8 cellular contexts compared by ENCODE assay signal in the genomic region with DNA sequence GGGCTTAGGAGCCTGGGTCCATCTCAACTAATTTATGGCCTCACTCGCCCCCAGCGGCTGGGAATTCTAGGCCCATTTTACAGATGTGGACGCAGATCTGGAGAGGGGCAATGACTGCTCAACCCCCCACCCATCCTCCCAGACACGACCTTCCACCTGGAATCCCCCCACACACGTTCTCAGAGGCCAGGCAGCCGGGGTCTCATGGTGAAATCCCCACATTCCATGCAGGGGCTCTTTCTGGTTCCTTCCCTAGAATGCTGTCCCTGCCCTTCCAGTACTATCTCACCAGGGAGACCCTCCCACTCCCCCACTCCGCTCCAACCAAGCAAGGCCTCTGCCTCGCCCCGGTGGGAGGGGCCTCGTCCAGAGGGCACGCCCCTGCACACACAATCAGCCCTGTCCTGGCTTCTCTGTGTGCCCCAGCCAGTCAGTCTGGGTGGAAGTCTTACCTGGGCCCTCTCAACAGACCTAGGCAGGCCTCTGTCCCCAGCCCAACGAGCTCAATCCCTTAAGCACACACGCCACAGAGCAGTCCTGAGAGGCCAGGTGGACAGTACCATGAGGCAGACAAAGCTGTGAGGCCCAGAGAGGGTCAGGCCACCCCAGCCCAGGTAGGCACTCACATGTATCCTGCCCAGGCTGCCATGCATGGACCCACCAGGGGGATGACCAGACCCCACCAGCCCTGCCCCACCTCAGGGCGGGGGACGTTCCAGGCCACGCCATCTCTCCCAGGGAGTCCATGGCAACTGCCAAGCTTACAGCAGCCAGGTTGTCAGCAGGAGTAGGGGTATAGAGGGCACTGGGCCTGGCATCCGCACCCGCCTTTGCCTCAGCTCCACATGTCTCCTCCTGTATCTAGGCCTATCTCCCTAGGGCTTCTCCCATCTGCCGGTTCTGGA. TPM values are rescaled to one million over a fixed set of nuclear protein-coding genes. Genes with fewer than 3 reads are reported as not detected.
DNase-seq lines count a peak whose midpoint lies in the region; ATAC-seq and TF ChIP-seq lines count a peak whose summit lies in the region.

No MANE protein-coding gene starts in this region.

- peak overlapping the region; percentile 90 to 96 (median 91) for H3K27ac ChIP-seq in gastrocnemius medialis

- H3K36me3 Mint-ChIP-seq in activated B cell treated with CpG ODN at 0.5 μM for 24 hours (ENCODE audit: low read depth), result no peaks in the 10 kb centered on the region

- peak overlapping the region; percentile 82 for H3K4me3 Mint-ChIP-seq in activated B cell treated with CpG ODN at 0.5 μM for 24 hours

- H3K9me3 ChIP-seq in gastrocnemius medialis, result no peaks in the 10 kb centered on the region

- intact Hi-C loops in activated B cell treated with CpG ODN at 0.5 μM for 24 hours (cut with micrococcal nuclease) (loop anchor here (10.0 kb wide), 2 partner anchors 276 to 426 kb away; partner anchors contain the start of gene HSP90AA1), Right ventricle myocardium superior (cut with DNase I) (no loop called here), gastrocnemius medialis (cut with DNase I; ENCODE audit: low total_unique reads) (loop anchor here (2.0 to 10.0 kb wide), 2 partner anchors 192 to 546 kb away; partner anchors contain the start of genes DYNC1H1 and ZNF839), posterior vena cava (cut with DNase I) (loop anchor here in 1 of 2 donors (5.0 to 10.0 kb wide), 2 partner anchors 74 to 146 kb away; partner anchors contain the start of genes CINP and TECPR2)

- no peak for TF ChIP-seq POLR2A in gastrocnemius medialis (IDR thresholded peaks at IDR 0.05)

- ATAC-seq in activated B cell treated with CpG ODN at 0.5 μM for 24 hours (ENCODE audit: low read depth) (no peak), Right ventricle myocardium superior (ENCODE audit: poor library complexity) (peak; percentile 41), gastrocnemius medialis (no peak)

- H3K27me3 Mint-ChIP-seq in activated B cell treated with CpG ODN at 0.5 μM for 24 hours, result peaks cover 3% of the 10 kb centered on the region

- CTCF ChIA-PET in activated B cell treated with CpG ODN at 0.5 μM for 24 hours (lab: Charles Lee), result no interaction called here

- no peak overlapping the region for H3K27ac Mint-ChIP-seq in activated B cell treated with CpG ODN at 0.5 μM for 24 hours

- in situ Hi-C loops in gastrocnemius medialis (cut with MboI; ENCODE audit: low sequenced_read_pairs in 4 of 4), result loop anchor here in 1 of 4 donors (25.0 kb wide), 1 partner anchor 199 kb away; the partner anchor contains the start of genes MOK and ZNF839

- POLR2A ChIA-PET in activated B cell treated with CpG ODN at 0.5 μM for 24 hours (lab: Charles Lee), result interaction anchor here (0.7 to 0.9 kb wide), 2 partner anchors 19 to 823 kb away, joined by 3 read pairs; partner anchors contain the start of gene EIF5

- DNase-seq in NCI-H2227 (lab: John Stamatoyannopoulos, UW; ENCODE audit: unreplicated experiment) (peak; percentile 37), NCI-H2227 treated with DMSO at 0.1 percent for 48 hours (lab: John Stamatoyannopoulos, UW) (no peak), activated B cell treated with CpG ODN at 0.5 μM for 24 hours (no peak), Right ventricle myocardium superior (peak; percentile 69), gastrocnemius medialis (peak in 1 of 2 donors; percentile 43), DMS153 (lab: John Stamatoyannopoulos, UW) (no peak), posterior vena cava (ENCODE audit: low spot score) (no peak), NCI-H2081 (lab: John Stamatoyannopoulos, UW) (no peak)

- H3K9me3 Mint-ChIP-seq in activated B cell treated with CpG ODN at 0.5 μM for 24 hours, result no peaks in the 10 kb centered on the region

- TF ChIP-seq CTCF in activated B cell treated with CpG ODN at 0.5 μM for 24 hours (IDR thresholded peaks at IDR 0.05), result no peak
- no peak for TF ChIP-seq CTCF in gastrocnemius medialis (IDR thresholded peaks at IDR 0.05 in 4 of 5, conservative IDR thresholded peaks at IDR 0.05 in 1 of 5)

- H3K4me1 Mint-ChIP-seq in activated B cell treated with CpG ODN at 0.5 μM for 24 hours, result peaks cover 11% of the 10 kb centered on the region

- H3K36me3 ChIP-seq in gastrocnemius medialis, result no peaks in the 10 kb centered on the region

- H3K27me3 ChIP-seq in gastrocnemius medialis, result no peaks in the 10 kb centered on the region

- H3K4me1 ChIP-seq in gastrocnemius medialis, result peaks cover 8 to 24% of the 10 kb centered on the region in 2 donors

- H3K4me3 ChIP-seq in gastrocnemius medialis, result peak overlapping the region; percentile 62 to 81 (median 68)

RNA-seq across cellular contexts. Expression of gene ANKRD9, which starts 1.3 kb away (rescaled TPM):
- total RNA-seq in activated B cell treated with CpG ODN at 0.5 μM for 24 hours (1.4 and 1.8 TPM in 2 replicates), Right ventricle myocardium superior (159 TPM), gastrocnemius medialis (100 to 1,000 TPM; 155 to 450 (median 216) TPM), posterior vena cava (10 to 100 TPM; 14.0 TPM)

Comparison
In these comparisons a context has a peak if more than half of its experiments do, and no peak if none do; other contexts are left out.
1. DNase-seq: peak in NCI-H2227 (single experiment) and Right ventricle myocardium superior (single experiment); none in NCI-H2227 treated with DMSO at 0.1 percent for 48 hours (single experiment), activated B cell treated with CpG ODN at 0.5 μM for 24 hours (single experiment), DMS153 (single experiment), posterior vena cava (single experiment) and NCI-H2081 (0 of 2).
2. RNA of gene ANKRD9, which starts 1.3 kb away (total RNA-seq): 155 to 450 TPM in gastrocnemius medialis and 159 TPM in Right ventricle myocardium superior (single experiment); 14.0 TPM in posterior vena cava and 1.4 to 1.8 TPM in activated B cell treated with CpG ODN at 0.5 μM for 24 hours; every median in the first group is over 10 times any median in the second.